Comparison of ENCODE assay signal across 1 cellular context in the genomic region with DNA sequence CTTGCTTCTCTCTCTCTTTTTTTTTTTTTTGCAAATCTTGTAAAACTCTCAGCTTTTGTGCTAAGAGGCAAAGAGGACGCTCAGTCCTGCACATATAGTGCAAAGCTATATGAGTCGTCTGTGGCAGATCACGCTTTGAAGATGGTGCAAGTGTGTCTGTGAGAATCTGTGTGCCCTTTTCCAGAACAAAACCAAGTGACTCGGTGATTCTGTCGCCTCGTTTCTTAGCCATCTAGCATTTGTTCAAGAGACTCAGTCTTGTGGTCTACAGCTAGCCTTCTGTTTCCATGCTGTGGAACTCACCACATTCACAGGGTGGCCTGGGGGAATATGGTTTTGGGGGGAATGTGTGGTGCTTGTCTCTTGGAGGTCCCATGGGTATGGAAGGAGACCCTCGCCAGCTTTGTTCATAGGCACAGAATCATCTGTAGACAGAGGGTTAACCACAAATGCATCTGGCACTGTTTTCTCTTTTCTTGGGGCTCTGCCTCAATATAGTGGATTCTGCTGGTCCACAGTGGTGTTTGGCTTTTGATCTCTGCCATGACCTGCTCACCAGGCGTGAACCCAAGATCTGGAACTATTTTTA.
TF ChIP-seq lines count a peak whose summit lies in the region.

No MANE protein-coding gene starts in this region.

TF ChIP-seq in SK-N-SH, 30 proteins besides CTCF, POLR2A, EP300 and RAD21 (continued from another document):
- TF ChIP-seq, protein P1, sequence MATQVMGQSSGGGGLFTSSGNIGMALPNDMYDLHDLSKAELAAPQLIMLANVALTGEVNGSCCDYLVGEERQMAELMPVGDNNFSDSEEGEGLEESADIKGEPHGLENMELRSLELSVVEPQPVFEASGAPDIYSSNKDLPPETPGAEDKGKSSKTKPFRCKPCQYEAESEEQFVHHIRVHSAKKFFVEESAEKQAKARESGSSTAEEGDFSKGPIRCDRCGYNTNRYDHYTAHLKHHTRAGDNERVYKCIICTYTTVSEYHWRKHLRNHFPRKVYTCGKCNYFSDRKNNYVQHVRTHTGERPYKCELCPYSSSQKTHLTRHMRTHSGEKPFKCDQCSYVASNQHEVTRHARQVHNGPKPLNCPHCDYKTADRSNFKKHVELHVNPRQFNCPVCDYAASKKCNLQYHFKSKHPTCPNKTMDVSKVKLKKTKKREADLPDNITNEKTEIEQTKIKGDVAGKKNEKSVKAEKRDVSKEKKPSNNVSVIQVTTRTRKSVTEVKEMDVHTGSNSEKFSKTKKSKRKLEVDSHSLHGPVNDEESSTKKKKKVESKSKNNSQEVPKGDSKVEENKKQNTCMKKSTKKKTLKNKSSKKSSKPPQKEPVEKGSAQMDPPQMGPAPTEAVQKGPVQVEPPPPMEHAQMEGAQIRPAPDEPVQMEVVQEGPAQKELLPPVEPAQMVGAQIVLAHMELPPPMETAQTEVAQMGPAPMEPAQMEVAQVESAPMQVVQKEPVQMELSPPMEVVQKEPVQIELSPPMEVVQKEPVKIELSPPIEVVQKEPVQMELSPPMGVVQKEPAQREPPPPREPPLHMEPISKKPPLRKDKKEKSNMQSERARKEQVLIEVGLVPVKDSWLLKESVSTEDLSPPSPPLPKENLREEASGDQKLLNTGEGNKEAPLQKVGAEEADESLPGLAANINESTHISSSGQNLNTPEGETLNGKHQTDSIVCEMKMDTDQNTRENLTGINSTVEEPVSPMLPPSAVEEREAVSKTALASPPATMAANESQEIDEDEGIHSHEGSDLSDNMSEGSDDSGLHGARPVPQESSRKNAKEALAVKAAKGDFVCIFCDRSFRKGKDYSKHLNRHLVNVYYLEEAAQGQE (IDR thresholded peaks at IDR 0.05; ENCODE audit: low read depth, low read length) = no peak
- TF ChIP-seq FOXM1 (IDR thresholded peaks at IDR 0.05; ENCODE audit: low read depth) (no peak), RFX5 (IDR thresholded peaks at IDR 0.05; ENCODE audit: low read length) (no peak), TCF12 (IDR thresholded peaks at IDR 0.05) (no peak), NRF1 (IDR thresholded peaks at IDR 0.05; ENCODE audit: low read depth, low read length) (no peak), MEF2A (IDR thresholded peaks at IDR 0.05; ENCODE audit: borderline replicate concordance, low read depth) (no peak), ELF1 (IDR thresholded peaks at IDR 0.05) (no peak), EZH2phosphoT487 (IDR thresholded peaks at IDR 0.05; ENCODE audit: borderline replicate concordance, low read depth) (no peak), SMC3 (IDR thresholded peaks at IDR 0.05; ENCODE audit: low read depth, low read length) (no peak), JUND (IDR thresholded peaks at IDR 0.05) (no peak), GABPA (IDR thresholded peaks at IDR 0.05; ENCODE audit: low read depth) (no peak), FOSL2 (IDR thresholded peaks at IDR 0.05; ENCODE audit: borderline replicate concordance, low read depth) (no peak), GATA2 (CRISPR knock-in tag; IDR thresholded peaks at IDR 0.05) (no peak)
- TF ChIP-seq, protein P2, sequence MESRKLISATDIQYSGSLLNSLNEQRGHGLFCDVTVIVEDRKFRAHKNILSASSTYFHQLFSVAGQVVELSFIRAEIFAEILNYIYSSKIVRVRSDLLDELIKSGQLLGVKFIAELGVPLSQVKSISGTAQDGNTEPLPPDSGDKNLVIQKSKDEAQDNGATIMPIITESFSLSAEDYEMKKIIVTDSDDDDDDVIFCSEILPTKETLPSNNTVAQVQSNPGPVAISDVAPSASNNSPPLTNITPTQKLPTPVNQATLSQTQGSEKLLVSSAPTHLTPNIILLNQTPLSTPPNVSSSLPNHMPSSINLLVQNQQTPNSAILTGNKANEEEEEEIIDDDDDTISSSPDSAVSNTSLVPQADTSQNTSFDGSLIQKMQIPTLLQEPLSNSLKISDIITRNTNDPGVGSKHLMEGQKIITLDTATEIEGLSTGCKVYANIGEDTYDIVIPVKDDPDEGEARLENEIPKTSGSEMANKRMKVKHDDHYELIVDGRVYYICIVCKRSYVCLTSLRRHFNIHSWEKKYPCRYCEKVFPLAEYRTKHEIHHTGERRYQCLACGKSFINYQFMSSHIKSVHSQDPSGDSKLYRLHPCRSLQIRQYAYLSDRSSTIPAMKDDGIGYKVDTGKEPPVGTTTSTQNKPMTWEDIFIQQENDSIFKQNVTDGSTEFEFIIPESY (IDR thresholded peaks at IDR 0.05; ENCODE audit: borderline replicate concordance, low read depth) = no peak
TF ChIP-seq in SK-N-SH: peak in this region for 0.
